19 cellular contexts compared by ENCODE assay signal in genomic region chr4:3288571-3289094, GRCh38. TPM values are rescaled to one million over a fixed set of nuclear protein-coding genes. Genes with fewer than 3 reads are reported as not detected.
DNase-seq lines count a peak whose midpoint lies in the region; ATAC-seq and TF ChIP-seq lines count a peak whose summit lies in the region.
"Had no signal": no experiment of that assay in that cellular context is flagged by ENCODE, and none has a peak within 500 bp of the region (broad histone marks: within the 10 kb centered on the region; RNA-seq: fewer than 3 reads in every experiment).

No MANE protein-coding gene starts in this region.

- no peak for TF ChIP-seq CTCF in stomach (IDR thresholded peaks at IDR 0.05)
- no peak for TF ChIP-seq CTCF in ovary (IDR thresholded peaks at IDR 0.05)

- H3K4me3 Mint-ChIP-seq in activated CD4-positive, alpha-beta memory T cell treated with anti-CD3 and anti-CD28 coated beads, Interleukin-2, amount 10 ng/mL, durations not matched to agents 7 days and 5 days = no peak overlapping the region
- H3K4me3 Mint-ChIP-seq in activated CD4-positive, alpha-beta memory T cell treated with anti-CD3 and anti-CD28 coated beads for 36 hours = no peak overlapping the region

- no peak for TF ChIP-seq POLR2A in stomach (IDR thresholded peaks at IDR 0.05)
- TF ChIP-seq POLR2A in ovary (IDR thresholded peaks at IDR 0.05) = no peak

- peaks cover 8% of the 10 kb centered on the region for H3K4me1 Mint-ChIP-seq in activated CD4-positive, alpha-beta memory T cell treated with anti-CD3 and anti-CD28 coated beads, Interleukin-2, amount 10 ng/mL, durations not matched to agents 7 days and 5 days
- peaks cover 9% of the 10 kb centered on the region for H3K4me1 Mint-ChIP-seq in activated CD4-positive, alpha-beta memory T cell treated with anti-CD3 and anti-CD28 coated beads for 36 hours (ENCODE audit: low read depth)

- H3K27ac ChIP-seq in stomach (no peak overlapping the region), ovary (no peak overlapping the region)
- H3K27ac ChIP-seq: KMS-11 had no signal

- no peak for ATAC-seq in left lobe of liver

- peaks cover 0 to 39% (median 23%) of the 10 kb centered on the region in 3 donors for H3K27me3 ChIP-seq in stomach
- H3K27me3 ChIP-seq in ovary = no peaks in the 10 kb centered on the region

- no peaks in the 10 kb centered on the region for H3K36me3 Mint-ChIP-seq in activated CD4-positive, alpha-beta memory T cell treated with anti-CD3 and anti-CD28 coated beads, Interleukin-2, amount 10 ng/mL, durations not matched to agents 7 days and 5 days (ENCODE audit: low read depth)
- no peaks in the 10 kb centered on the region for H3K36me3 Mint-ChIP-seq in activated CD4-positive, alpha-beta memory T cell treated with anti-CD3 and anti-CD28 coated beads for 36 hours

- no peaks in the 10 kb centered on the region for H3K9me3 ChIP-seq in stomach
- H3K9me3 ChIP-seq in ovary = no peaks in the 10 kb centered on the region

- no peak overlapping the region for H3K4me3 ChIP-seq in stomach
- H3K4me3 ChIP-seq in ovary = no peak overlapping the region

- DNase-seq in activated CD4-positive, alpha-beta memory T cell treated with anti-CD3 and anti-CD28 coated beads, Interleukin-2, amount 10 ng/mL, durations not matched to agents 7 days and 5 days = peak; percentile 14
- DNase-seq in activated CD4-positive, alpha-beta memory T cell treated with anti-CD3 and anti-CD28 coated beads for 36 hours = no peak
- peak; percentile 38 for DNase-seq in activated CD8-positive, alpha-beta memory T cell treated with anti-CD3 and anti-CD28 coated beads, Interleukin-2, amount 50 U/mL, for 48 hours
- DNase-seq in left lobe of liver (ENCODE audit: low spot score) (peak; percentile 45), stomach (peak; percentile 23), ovary (no peak), dedifferentiated amniotic fluid mesenchymal stem cell (ENCODE audit: extremely low spot score) (no peak), ureter (ENCODE audit: low spot score) (no peak)
- DNase-seq: 8988T; C1 segment of cervical spinal cord; DMS153; EL; H7; NCI-H1092 treated with DMSO at 0.1 percent for 48 hours; NCI-H1694 treated with DMSO at 0.1 percent for 48 hours; NCI-H345; NCI-H526 treated with DMSO at 0.1 percent for 48 hours; NK-92 treated with Interleukin-12 subunit alpha and Interleukin-12 subunit beta, amount 100 ng/mL, for 24 hours had no signal

- CTCF ChIA-PET in activated CD4-positive, alpha-beta memory T cell treated with anti-CD3 and anti-CD28 coated beads, Interleukin-2, amount 10 ng/mL, durations not matched to agents 7 days and 5 days (lab: Charles Lee) = no interaction called here
- CTCF ChIA-PET in activated CD4-positive, alpha-beta memory T cell treated with anti-CD3 and anti-CD28 coated beads for 36 hours (lab: Charles Lee) = no interaction called here

- H3K4me1 ChIP-seq in stomach = peaks cover 11 to 21% (median 19%) of the 10 kb centered on the region in 4 donors
- peaks cover 5% of the 10 kb centered on the region for H3K4me1 ChIP-seq in ovary (ENCODE audit: insufficient read depth)

- POLR2A ChIA-PET in activated CD4-positive, alpha-beta memory T cell treated with anti-CD3 and anti-CD28 coated beads, Interleukin-2, amount 10 ng/mL, durations not matched to agents 7 days and 5 days (lab: Charles Lee) = no interaction called here
- POLR2A ChIA-PET in activated CD4-positive, alpha-beta memory T cell treated with anti-CD3 and anti-CD28 coated beads for 36 hours (lab: Charles Lee) = no interaction called here

- intact Hi-C loops in activated CD4-positive, alpha-beta memory T cell treated with anti-CD3 and anti-CD28 coated beads for 36 hours (cut with micrococcal nuclease) = no loop called here
- intact Hi-C loops in stomach (cut with DNase I; ENCODE audit: low total_unique reads) = no loop called here
- intact Hi-C loops in ovary (cut with DNase I) = no loop called here

- H3K36me3 ChIP-seq in stomach (no peaks in the 10 kb centered on the region), ovary (no peaks in the 10 kb centered on the region)

- H3K27me3 Mint-ChIP-seq in activated CD4-positive, alpha-beta memory T cell treated with anti-CD3 and anti-CD28 coated beads, Interleukin-2, amount 10 ng/mL, durations not matched to agents 7 days and 5 days = peaks cover 30% of the 10 kb centered on the region
- peaks cover 15% of the 10 kb centered on the region for H3K27me3 Mint-ChIP-seq in activated CD4-positive, alpha-beta memory T cell treated with anti-CD3 and anti-CD28 coated beads for 36 hours

- WGBS in stomach, 5 donors = 75 to 83% (median 80%) methylated on average over 8 to 11 of the region's 11 CpGs
- 69 to 77% (median 75%) methylated on average over 11 of the region's 11 CpGs for WGBS in ovary, 3 donors

- H3K9me3 Mint-ChIP-seq in activated CD4-positive, alpha-beta memory T cell treated with anti-CD3 and anti-CD28 coated beads, Interleukin-2, amount 10 ng/mL, durations not matched to agents 7 days and 5 days = no peaks in the 10 kb centered on the region
- H3K9me3 Mint-ChIP-seq in activated CD4-positive, alpha-beta memory T cell treated with anti-CD3 and anti-CD28 coated beads for 36 hours = no peaks in the 10 kb centered on the region

- TF ChIP-seq EP300 in stomach (IDR thresholded peaks at IDR 0.05) (no peak), ovary (IDR thresholded peaks at IDR 0.05) (no peak)

- no peak overlapping the region for H3K27ac Mint-ChIP-seq in activated CD4-positive, alpha-beta memory T cell treated with anti-CD3 and anti-CD28 coated beads, Interleukin-2, amount 10 ng/mL, durations not matched to agents 7 days and 5 days
- no peak overlapping the region for H3K27ac Mint-ChIP-seq in activated CD4-positive, alpha-beta memory T cell treated with anti-CD3 and anti-CD28 coated beads for 36 hours

RNA-seq across cellular contexts. Expression of gene RGS12, which starts 4.2 kb away (rescaled TPM):
- 1 to 10 TPM; 7.4 to 7.5 TPM for total RNA-seq in activated CD4-positive, alpha-beta memory T cell treated with anti-CD3 and anti-CD28 coated beads, Interleukin-2, amount 10 ng/mL, durations not matched to agents 7 days and 5 days
- total RNA-seq in activated CD4-positive, alpha-beta memory T cell treated with anti-CD3 and anti-CD28 coated beads for 36 hours = 1 to 10 TPM; 8.6 to 8.8 TPM
- total RNA-seq in left lobe of liver (29.3 TPM), stomach (10 to 100 TPM in 2 of 5 donors, 1 to 10 TPM in 3; 3.5 to 51.8 (median 9.0) TPM), ovary (10 to 100 TPM; 15.3 to 50.7 (median 42.1) TPM), ureter (50.8 TPM)
- polyA plus RNA-seq in stomach (10 to 100 TPM; 18.9 to 35.2 (median 20.5) TPM), ovary (10 to 100 TPM; 11.4 to 29.0 TPM)

RNA-seq across cellular contexts. Expression of gene MSANTD1, which starts 39.7 kb away (rescaled TPM):
- total RNA-seq in activated CD4-positive, alpha-beta memory T cell treated with anti-CD3 and anti-CD28 coated beads, Interleukin-2, amount 10 ng/mL, durations not matched to agents 7 days and 5 days = under 1 TPM; 0.60 to 0.65 TPM
- under 1 TPM; 0.39 to 0.45 TPM for total RNA-seq in activated CD4-positive, alpha-beta memory T cell treated with anti-CD3 and anti-CD28 coated beads for 36 hours
- total RNA-seq in left lobe of liver = 1.1 TPM
- 1 to 10 TPM in 4 of 5 donors, not detected in 1; 1.7 to 5.8 (median 4.1) TPM for total RNA-seq in stomach
- 1 to 10 TPM in 1 of 3 donors, under 1 TPM in 1, not detected in 1; 0.31 to 1.1 TPM for polyA plus RNA-seq in stomach
- total RNA-seq in ovary = 1 to 10 TPM in 3 of 7 donors, under 1 TPM in 4; 0.61 to 1.4 (median 0.98) TPM
- under 1 TPM; 0.15 to 0.24 TPM for polyA plus RNA-seq in ovary
- total RNA-seq in ureter = 1.7 TPM

Comparison
In these comparisons a context has a peak if more than half of its experiments do, and no peak if none do; other contexts are left out.
1. DNase-seq: peak in activated CD4-positive, alpha-beta memory T cell treated with anti-CD3 and anti-CD28 coated beads, Interleukin-2, amount 10 ng/mL, durations not matched to agents 7 days and 5 days (single experiment), activated CD8-positive, alpha-beta memory T cell treated with anti-CD3 and anti-CD28 coated beads, Interleukin-2, amount 50 U/mL, for 48 hours (single experiment), left lobe of liver (single experiment) and stomach (single experiment); none in activated CD4-positive, alpha-beta memory T cell treated with anti-CD3 and anti-CD28 coated beads for 36 hours (single experiment), ovary (0 of 5), dedifferentiated amniotic fluid mesenchymal stem cell (single experiment) and ureter (single experiment).